ENCODE assay signal across 9 cellular contexts in genomic region chr6:113630738-113631535, GRCh38.
DNase-seq lines count a peak whose midpoint lies in the region; ATAC-seq and TF ChIP-seq lines count a peak whose summit lies in the region.
"Had no signal": no experiment of that assay in that cellular context is flagged by ENCODE, and none has a peak within 500 bp of the region (broad histone marks: within the 10 kb centered on the region; RNA-seq: fewer than 3 reads in every experiment).

No MANE protein-coding gene starts in this region.

- peak overlapping the region; percentile 35 for H3K4me3 Mint-ChIP-seq in CD4-positive, alpha-beta T cell

- 72 to 76% (median 74%) methylated on average over 7 of the region's 7 CpGs for WGBS in heart left ventricle, 4 donors

- H3K4me1 ChIP-seq in heart left ventricle = peaks cover 0 to 73% (median 25%) of the 10 kb centered on the region in 12 donors

- H3K27ac ChIP-seq in CD4-positive, alpha-beta T cell (ENCODE audit: low read depth, low read length) = no peak overlapping the region
- H3K27ac ChIP-seq in heart left ventricle = peak overlapping the region in 7 of 12 donors; percentile 5 to 86 (median 35)

- H3K9me3 Mint-ChIP-seq in CD4-positive, alpha-beta T cell = no peaks in the 10 kb centered on the region

- no peaks in the 10 kb centered on the region for H3K27me3 ChIP-seq in CD4-positive, alpha-beta T cell (ENCODE audit: control insufficient read depth, insufficient read depth, low read length)
- no peaks in the 10 kb centered on the region for H3K27me3 ChIP-seq in heart left ventricle

- no peaks in the 10 kb centered on the region for H3K36me3 ChIP-seq in heart left ventricle

- intact Hi-C loops in CD4-positive, alpha-beta T cell (cut with DNase I, micrococcal nuclease) = no loop called here
- intact Hi-C loops in heart left ventricle (cut with DNase I) = no loop called here

- POLR2A ChIA-PET in CD4-positive, alpha-beta T cell (lab: Charles Lee) = no interaction called here

- peak overlapping the region in 1 of 12 donors; percentile 31 for H3K4me3 ChIP-seq in heart left ventricle
- H3K4me3 ChIP-seq: K562 had no signal

- no peak for TF ChIP-seq POLR2A in heart left ventricle (IDR thresholded peaks at IDR 0.05)

- no peak for TF ChIP-seq CTCF in CD4-positive, alpha-beta T cell (IDR thresholded peaks at IDR 0.05)
- TF ChIP-seq CTCF in heart left ventricle (IDR thresholded peaks at IDR 0.05) = no peak

- no peaks in the 10 kb centered on the region for H3K36me3 Mint-ChIP-seq in CD4-positive, alpha-beta T cell (ENCODE audit: low read depth)

- DNase-seq in CD4-positive, alpha-beta T cell = no peak
- peak; percentile 1 to 16 for DNase-seq in activated CD4-positive, alpha-beta T cell treated with anti-CD3 and anti-CD28 coated beads, Interleukin-2, amount 50 U/mL, for 24 hours (ENCODE audit: low read depth in 1 of 2, low spot score in 1 of 2)
- DNase-seq in heart left ventricle (peak in 1 of 5 donors; percentile 24), NCI-H1048 (lab: John Stamatoyannopoulos, UW) (no peak), putamen (ENCODE audit: low spot score) (no peak)
- DNase-seq in stimulated activated CD4-positive, alpha-beta T cell treated with anti-CD3 and anti-CD28 coated beads, Interleukin-15, amount 100 ng/mL, for 24 hours = peak; percentile 44

- peak; percentile 60 for ATAC-seq in CD4-positive, alpha-beta T cell (ENCODE audit: poor library complexity)
- peak; percentile 57 for ATAC-seq in GM19351 (IDR thresholded peaks at IDR 0.05; ENCODE audit: unreplicated experiment)
- peak; percentile 63 for ATAC-seq in HG03354 (IDR thresholded peaks at IDR 0.05; ENCODE audit: poor library complexity, severe bottlenecking, unreplicated experiment)
- ATAC-seq in heart left ventricle = peak; percentile 43 to 79 (median 75)
- ATAC-seq: K562 had no signal

- H3K4me1 Mint-ChIP-seq in CD4-positive, alpha-beta T cell (ENCODE audit: low read depth) = peaks cover 18% of the 10 kb centered on the region

- no peaks in the 10 kb centered on the region for H3K9me3 ChIP-seq in CD4-positive, alpha-beta T cell (ENCODE audit: control insufficient read depth, low read length)
- no peaks in the 10 kb centered on the region for H3K9me3 ChIP-seq in heart left ventricle

- CTCF ChIA-PET in CD4-positive, alpha-beta T cell (lab: Charles Lee) = interaction anchor here (0.6 kb wide), 1 partner anchor 12 kb away, joined by 3 read pairs; no protein-coding TSS in a partner anchor

- H3K27me3 Mint-ChIP-seq in CD4-positive, alpha-beta T cell = no peaks in the 10 kb centered on the region

- H3K27ac Mint-ChIP-seq in CD4-positive, alpha-beta T cell = peak overlapping the region; percentile 65

Comparison
In these comparisons a context has a peak if more than half of its experiments do, and no peak if none do; other contexts are left out.
1. DNase-seq: peak in activated CD4-positive, alpha-beta T cell treated with anti-CD3 and anti-CD28 coated beads, Interleukin-2, amount 50 U/mL, for 24 hours (2 of 2) and stimulated activated CD4-positive, alpha-beta T cell treated with anti-CD3 and anti-CD28 coated beads, Interleukin-15, amount 100 ng/mL, for 24 hours (single experiment); none in CD4-positive, alpha-beta T cell (0 of 10), NCI-H1048 (single experiment) and putamen (single experiment).
2. Peak in every context shown above with its lines, with median percentiles within 50 percentile points of each other: ATAC-seq.